ENCODE assay signal across 9 cellular contexts in genomic region chr18:57837917-57838548, GRCh38. TPM values are rescaled to one million over a fixed set of nuclear protein-coding genes. Genes with fewer than 3 reads are reported as not detected.
DNase-seq lines count a peak whose midpoint lies in the region; ATAC-seq and TF ChIP-seq lines count a peak whose summit lies in the region.
"Had no signal": no experiment of that assay in that cellular context is flagged by ENCODE, and none has a peak within 500 bp of the region (broad histone marks: within the 10 kb centered on the region; RNA-seq: fewer than 3 reads in every experiment).

No MANE protein-coding gene starts in this region.

- no peak overlapping the region for H3K27ac ChIP-seq in CD8-positive, alpha-beta T cell (ENCODE audit: low read depth, low read length)

- no peaks in the 10 kb centered on the region for H3K36me3 Mint-ChIP-seq in activated CD4-positive, alpha-beta T cell treated with anti-CD3 and anti-CD28 coated beads for 36 hours (ENCODE audit: low read depth)
- H3K36me3 Mint-ChIP-seq in activated naive CD4-positive, alpha-beta T cell treated with anti-CD3 and anti-CD28 coated beads, Interleukin-2, amount 10 ng/mL, durations not matched to agents 7 days and 5 days, result no peaks in the 10 kb centered on the region
- H3K36me3 Mint-ChIP-seq in CD8-positive, alpha-beta T cell, result no peaks in the 10 kb centered on the region

- DNase-seq in activated CD4-positive, alpha-beta T cell treated with anti-CD3 and anti-CD28 coated beads for 36 hours, result peak; percentile 79
- DNase-seq in activated CD4-positive, alpha-beta T cell treated with anti-CD3 and anti-CD28 coated beads for 1 hour, result no peak
- DNase-seq in activated naive CD4-positive, alpha-beta T cell treated with anti-CD3 and anti-CD28 coated beads, Interleukin-2, amount 10 ng/mL, durations not matched to agents 7 days and 5 days, result peak; percentile 25
- DNase-seq in stimulated activated CD8-positive, alpha-beta memory T cell treated with anti-CD3 and anti-CD28 coated beads, Interleukin-7, amount 100 ng/mL, for 24 hours (ENCODE audit: low read depth), result peak; percentile 7
- DNase-seq in middle frontal gyrus (ENCODE audit: extremely low spot score, low spot score), result no peak
- DNase-seq in CD8-positive, alpha-beta T cell, result no peak
- no peak for DNase-seq in central memory CD4-positive, alpha-beta T cell
- DNase-seq: SIG-M5 had no signal

- H3K4me1 Mint-ChIP-seq in activated CD4-positive, alpha-beta T cell treated with anti-CD3 and anti-CD28 coated beads for 36 hours, result peaks cover 38% of the 10 kb centered on the region
- H3K4me1 Mint-ChIP-seq in activated naive CD4-positive, alpha-beta T cell treated with anti-CD3 and anti-CD28 coated beads, Interleukin-2, amount 10 ng/mL, durations not matched to agents 7 days and 5 days, result peaks cover 23% of the 10 kb centered on the region
- H3K4me1 Mint-ChIP-seq in CD8-positive, alpha-beta T cell (ENCODE audit: low read depth), result peaks cover 11% of the 10 kb centered on the region

- no peaks in the 10 kb centered on the region for H3K27me3 ChIP-seq in CD8-positive, alpha-beta T cell (ENCODE audit: insufficient read depth, low read length)

- peaks cover 26% of the 10 kb centered on the region for H3K27me3 Mint-ChIP-seq in activated CD4-positive, alpha-beta T cell treated with anti-CD3 and anti-CD28 coated beads for 36 hours
- peaks cover 7% of the 10 kb centered on the region for H3K27me3 Mint-ChIP-seq in activated naive CD4-positive, alpha-beta T cell treated with anti-CD3 and anti-CD28 coated beads, Interleukin-2, amount 10 ng/mL, durations not matched to agents 7 days and 5 days
- H3K27me3 Mint-ChIP-seq in CD8-positive, alpha-beta T cell (ENCODE audit: low read depth), result peaks cover 9% of the 10 kb centered on the region

- H3K4me3 ChIP-seq in CD8-positive, alpha-beta T cell (ENCODE audit: low read depth, low read length), result no peak overlapping the region

- POLR2A ChIA-PET in activated CD4-positive, alpha-beta T cell treated with anti-CD3 and anti-CD28 coated beads for 36 hours (lab: Charles Lee), result interaction anchor here (0.6 to 0.8 kb wide), 3 partner anchors 20 to 216 kb away, joined by 3 to 6 read pairs (median 4); partner anchors contain the start of gene NARS1
- POLR2A ChIA-PET in CD8-positive, alpha-beta T cell (lab: Charles Lee), result no interaction called here

- H3K9me3 ChIP-seq in CD8-positive, alpha-beta T cell (ENCODE audit: low read length), result no peaks in the 10 kb centered on the region

- intact Hi-C loops in activated CD4-positive, alpha-beta T cell treated with anti-CD3 and anti-CD28 coated beads for 36 hours (cut with DNase I, micrococcal nuclease), result loop anchor here (1.0 to 10.0 kb wide), 6 partner anchors 208 to 1199 kb away; no protein-coding TSS in a partner anchor
- intact Hi-C loops in CD8-positive, alpha-beta T cell (cut with DNase I, micrococcal nuclease), result no loop called here

- H3K4me1 ChIP-seq in CD8-positive, alpha-beta T cell (ENCODE audit: insufficient read depth, low read length), result peaks cover 2% of the 10 kb centered on the region

- no peak overlapping the region for H3K27ac Mint-ChIP-seq in activated CD4-positive, alpha-beta T cell treated with anti-CD3 and anti-CD28 coated beads for 36 hours
- H3K27ac Mint-ChIP-seq in activated naive CD4-positive, alpha-beta T cell treated with anti-CD3 and anti-CD28 coated beads, Interleukin-2, amount 10 ng/mL, durations not matched to agents 7 days and 5 days, result no peak overlapping the region
- H3K27ac Mint-ChIP-seq in CD8-positive, alpha-beta T cell, result no peak overlapping the region

- TF ChIP-seq CTCF in CD8-positive, alpha-beta T cell (IDR thresholded peaks at IDR 0.05), result no peak

- peak; percentile 92 for ATAC-seq in activated CD4-positive, alpha-beta T cell treated with anti-CD3 and anti-CD28 coated beads for 36 hours
- ATAC-seq in HG03135 (IDR thresholded peaks at IDR 0.05; ENCODE audit: unreplicated experiment), result peak; percentile 80
- no peak for ATAC-seq in CD8-positive, alpha-beta T cell

- no peak overlapping the region for H3K4me3 Mint-ChIP-seq in activated CD4-positive, alpha-beta T cell treated with anti-CD3 and anti-CD28 coated beads for 36 hours
- no peak overlapping the region for H3K4me3 Mint-ChIP-seq in activated naive CD4-positive, alpha-beta T cell treated with anti-CD3 and anti-CD28 coated beads, Interleukin-2, amount 10 ng/mL, durations not matched to agents 7 days and 5 days
- no peak overlapping the region for H3K4me3 Mint-ChIP-seq in CD8-positive, alpha-beta T cell

- no peaks in the 10 kb centered on the region for H3K36me3 ChIP-seq in CD8-positive, alpha-beta T cell (ENCODE audit: insufficient read depth, low read length)

- CTCF ChIA-PET in activated CD4-positive, alpha-beta T cell treated with anti-CD3 and anti-CD28 coated beads for 36 hours (lab: Charles Lee), result interaction anchor here (0.7 to 1.2 kb wide), 5 partner anchors 21 to 223 kb away, joined by 3 to 6 read pairs (median 4); no protein-coding TSS in a partner anchor
- CTCF ChIA-PET in activated naive CD4-positive, alpha-beta T cell treated with anti-CD3 and anti-CD28 coated beads, Interleukin-2, amount 10 ng/mL, durations not matched to agents 7 days and 5 days (lab: Charles Lee), result no interaction called here
- CTCF ChIA-PET in CD8-positive, alpha-beta T cell (lab: Charles Lee), result interaction anchor here (1.0 kb wide), 1 partner anchor 11 kb away, joined by 3 read pairs; no protein-coding TSS in a partner anchor

- H3K9me3 Mint-ChIP-seq in activated CD4-positive, alpha-beta T cell treated with anti-CD3 and anti-CD28 coated beads for 36 hours (ENCODE audit: low read depth), result no peaks in the 10 kb centered on the region
- H3K9me3 Mint-ChIP-seq in activated naive CD4-positive, alpha-beta T cell treated with anti-CD3 and anti-CD28 coated beads, Interleukin-2, amount 10 ng/mL, durations not matched to agents 7 days and 5 days, result no peaks in the 10 kb centered on the region
- H3K9me3 Mint-ChIP-seq in CD8-positive, alpha-beta T cell, result no peaks in the 10 kb centered on the region

RNA-seq across cellular contexts. Expression of gene ATP8B1, which starts 34.9 kb away (rescaled TPM):
- not detected for total RNA-seq in activated CD4-positive, alpha-beta T cell treated with anti-CD3 and anti-CD28 coated beads for 36 hours
- total RNA-seq in CD8-positive, alpha-beta T cell, result not detected

Comparison
In these comparisons a context has a peak if more than half of its experiments do, and no peak if none do; other contexts are left out.
1. DNase-seq: peak in activated CD4-positive, alpha-beta T cell treated with anti-CD3 and anti-CD28 coated beads for 36 hours (single experiment), activated naive CD4-positive, alpha-beta T cell treated with anti-CD3 and anti-CD28 coated beads, Interleukin-2, amount 10 ng/mL, durations not matched to agents 7 days and 5 days (single experiment) and stimulated activated CD8-positive, alpha-beta memory T cell treated with anti-CD3 and anti-CD28 coated beads, Interleukin-7, amount 100 ng/mL, for 24 hours (single experiment); none in activated CD4-positive, alpha-beta T cell treated with anti-CD3 and anti-CD28 coated beads for 1 hour (single experiment), middle frontal gyrus (single experiment), CD8-positive, alpha-beta T cell (0 of 7) and central memory CD4-positive, alpha-beta T cell (single experiment).
2. intact Hi-C loops: an anchor here in activated CD4-positive, alpha-beta T cell treated with anti-CD3 and anti-CD28 coated beads for 36 hours (1.0 to 10.0 kb wide); none called in CD8-positive, alpha-beta T cell.